8 cellular contexts compared by ENCODE assay signal in genomic region chr4:99087887-99088484, GRCh38. TPM values are rescaled to one million over a fixed set of nuclear protein-coding genes. Genes with fewer than 3 reads are reported as not detected.
A peak's percentile ranks its signal among the peaks of the same experiment; 100 is the strongest.
DNase-seq lines count a peak whose midpoint lies in the region; ATAC-seq and TF ChIP-seq lines count a peak whose summit lies in the region.

No MANE protein-coding gene starts in this region.

- H3K36me3 ChIP-seq in ACC112 (ENCODE audit: insufficient read depth, low read length), result peaks cover 21% of the 10 kb centered on the region

- ATAC-seq in HG02610 (IDR thresholded peaks at IDR 0.05; ENCODE audit: unreplicated experiment) (peak; percentile 9), natural killer cell (peak; percentile 24 to 35 (median 31))

- no peaks in the 10 kb centered on the region for H3K27me3 ChIP-seq in ACC112 (ENCODE audit: insufficient read depth, low read length)

- H3K27me3 Mint-ChIP-seq in activated T-cell treated with anti-CD3 and anti-CD28 coated beads, Interleukin-2, amount 50 U/mL, for 24 hours, result no peaks in the 10 kb centered on the region
- H3K27me3 Mint-ChIP-seq in natural killer cell (ENCODE audit: low read depth in 2 of 2), result no peaks in the 10 kb centered on the region

- H3K4me3 ChIP-seq in ACC112 (ENCODE audit: low read depth, low read length), result peak overlapping the region; percentile 96

- H3K4me1 ChIP-seq in ACC112 (ENCODE audit: control insufficient read depth, insufficient read depth, low read length, unreplicated experiment), result peaks cover 15% of the 10 kb centered on the region

- H3K27ac ChIP-seq in ACC112 (ENCODE audit: low read depth, low read length), result peak overlapping the region; percentile 69

- peaks cover 62% of the 10 kb centered on the region for H3K79me2 ChIP-seq in ACC112 (ENCODE audit: control insufficient read depth, insufficient read depth, low read length, unreplicated experiment)

- POLR2A ChIA-PET in GM10248 (lab: Yijun Ruan, JAX), result interaction anchor here (0.6 kb wide), 1 partner anchor 44 kb away, joined by 6 read pairs; no protein-coding TSS in a partner anchor

- H3K27ac Mint-ChIP-seq in activated T-cell treated with anti-CD3 and anti-CD28 coated beads, Interleukin-2, amount 50 U/mL, for 24 hours, result peak overlapping the region; percentile 97
- peak overlapping the region; percentile 96 to 99 for H3K27ac Mint-ChIP-seq in natural killer cell

- peaks cover 46% of the 10 kb centered on the region for H3K4me1 Mint-ChIP-seq in activated T-cell treated with anti-CD3 and anti-CD28 coated beads, Interleukin-2, amount 50 U/mL, for 24 hours (ENCODE audit: low read depth)
- peaks cover 59 to 66% of the 10 kb centered on the region in 2 donors for H3K4me1 Mint-ChIP-seq in natural killer cell

- intact Hi-C loops in natural killer cell (cut with micrococcal nuclease), result loop anchor here (1.0 to 2.0 kb wide), 7 partner anchors 45 to 945 kb away; partner anchors contain the start of genes EIF4E, METAP1, STPG2 and TSPAN5

- CTCF ChIA-PET in GM10248 (lab: Yijun Ruan, JAX), result interaction anchor here (1.1 to 2.5 kb wide), 5 partner anchors 10 to 95 kb away, joined by 3 to 11 read pairs (median 3); partner anchors contain the start of gene METAP1

- H3K36me3 Mint-ChIP-seq in activated T-cell treated with anti-CD3 and anti-CD28 coated beads, Interleukin-2, amount 50 U/mL, for 24 hours (ENCODE audit: low read depth), result peaks cover 43% of the 10 kb centered on the region
- H3K36me3 Mint-ChIP-seq in natural killer cell, result peaks cover 11% of the 10 kb centered on the region

- H3K9me3 Mint-ChIP-seq in activated T-cell treated with anti-CD3 and anti-CD28 coated beads, Interleukin-2, amount 50 U/mL, for 24 hours, result no peaks in the 10 kb centered on the region
- peaks cover 0 to 2% of the 10 kb centered on the region in 2 donors for H3K9me3 Mint-ChIP-seq in natural killer cell

- H2AFZ ChIP-seq in ACC112 (ENCODE audit: low read length, unreplicated experiment), result peak overlapping the region; percentile 46

- TF ChIP-seq CTCF in GM10248 (IDR thresholded peaks at IDR 0.05; ENCODE audit: control extremely low read depth, extremely low read depth, low read depth, missing control alignments) (no peak), natural killer cell (IDR thresholded peaks at IDR 0.05) (no peak)

- H3K4me3 Mint-ChIP-seq in activated T-cell treated with anti-CD3 and anti-CD28 coated beads, Interleukin-2, amount 50 U/mL, for 24 hours, result peak overlapping the region; percentile 97
- peak overlapping the region; percentile 98 for H3K4me3 Mint-ChIP-seq in natural killer cell

- DNase-seq in GM10248 (ENCODE audit: extremely low spot score), result peak; percentile 37
- DNase-seq in MV-4-11 (lab: John Stamatoyannopoulos, UW), result peak; percentile 58
- no peak for DNase-seq in activated T-cell treated with anti-CD3 and anti-CD28 coated beads, Interleukin-2, amount 50 U/mL, for 24 hours
- peak; percentile 84 for DNase-seq in fibroblast of the conjunctiva (ENCODE audit: low read depth)
- DNase-seq in natural killer cell, result peak; percentile 19
- DNase-seq in NCI-H1048 (lab: John Stamatoyannopoulos, UW), result no peak

RNA-seq across cellular contexts. Expression of gene ADH5, which starts 0.6 kb away (rescaled TPM):
- 10 to 100 TPM; 54.3 to 80.4 (median 62.5) TPM for total RNA-seq in natural killer cell

RNA-seq across cellular contexts. Expression of gene ADH4, which starts 56.1 kb away (rescaled TPM):
- total RNA-seq in natural killer cell, result not detected

Comparison
In these comparisons a context has a peak if more than half of its experiments do, and no peak if none do; other contexts are left out.
1. DNase-seq: peak in GM10248 (single experiment), MV-4-11 (single experiment), fibroblast of the conjunctiva (single experiment) and natural killer cell (single experiment); none in activated T-cell treated with anti-CD3 and anti-CD28 coated beads, Interleukin-2, amount 50 U/mL, for 24 hours (single experiment) and NCI-H1048 (single experiment).